1 cellular context compared by ENCODE assay signal in genomic region chr3:191170097-191170496, GRCh38.
TF ChIP-seq lines count a peak whose summit lies in the region.

No MANE protein-coding gene starts in this region.

TF ChIP-seq in SK-N-SH, 30 proteins besides CTCF, POLR2A, EP300 and RAD21 (continued from another document):
- TF ChIP-seq USF1 (IDR thresholded peaks at IDR 0.05; ENCODE audit: borderline replicate concordance, low read depth) (no peak), TCF12 (IDR thresholded peaks at IDR 0.05) (no peak), FOSL2 (IDR thresholded peaks at IDR 0.05; ENCODE audit: borderline replicate concordance, low read depth) (no peak), USF2 (IDR thresholded peaks at IDR 0.05; ENCODE audit: borderline replicate concordance, low read depth, low read length) (no peak)
